In genomic region chr11:34056672-34057071, GRCh38 we compare ENCODE assay signal across 3 cellular contexts.
TF ChIP-seq lines count a peak whose summit lies in the region.

No MANE protein-coding gene starts in this region.

TF ChIP-seq in SK-N-SH, 30 proteins besides CTCF, POLR2A, EP300 and RAD21:
- TF ChIP-seq RCOR1 (IDR thresholded peaks at IDR 0.05; ENCODE audit: low read length), result no peak
- TF ChIP-seq FOSL2 (IDR thresholded peaks at IDR 0.05; ENCODE audit: borderline replicate concordance, low read depth), result no peak
- no peak for TF ChIP-seq POLR2AphosphoS5 (IDR thresholded peaks at IDR 0.05; ENCODE audit: low read depth, low read length)
- TF ChIP-seq MXI1 (IDR thresholded peaks at IDR 0.05; ENCODE audit: low read depth, low read length), result no peak
- TF ChIP-seq SMC3 (IDR thresholded peaks at IDR 0.05; ENCODE audit: low read depth, low read length), result no peak
- TF ChIP-seq JUND (IDR thresholded peaks at IDR 0.05), result no peak
- no peak for TF ChIP-seq GATA2 (CRISPR knock-in tag; IDR thresholded peaks at IDR 0.05)
- no peak for TF ChIP-seq IRF3 (IDR thresholded peaks at IDR 0.05; ENCODE audit: low read depth, low read length)

TF ChIP-seq in SK-N-SH treated with all-trans-retinoic acid at 6 μM for 48 hours, 23 proteins besides CTCF, POLR2A, EP300 and RAD21:
- TF ChIP-seq CREB5 (CRISPR knock-in tag; IDR thresholded peaks at IDR 0.05; ENCODE audit: low read depth), result no peak
- TF ChIP-seq TOX (CRISPR knock-in tag; IDR thresholded peaks at IDR 0.05; ENCODE audit: borderline replicate concordance), result no peak
- TF ChIP-seq OSR1 (CRISPR knock-in tag; IDR thresholded peaks at IDR 0.05), result no peak
- TF ChIP-seq ZFP3 (CRISPR knock-in tag; IDR thresholded peaks at IDR 0.05), result no peak
- TF ChIP-seq TCF4 (CRISPR knock-in tag; IDR thresholded peaks at IDR 0.05; ENCODE audit: borderline replicate concordance), result no peak
- no peak for TF ChIP-seq CSRNP3 (CRISPR knock-in tag; IDR thresholded peaks at IDR 0.05)
- no peak for TF ChIP-seq PPARA (CRISPR knock-in tag; IDR thresholded peaks at IDR 0.05; ENCODE audit: borderline replicate concordance)
- no peak for TF ChIP-seq ZNF565 (CRISPR knock-in tag; conservative IDR thresholded peaks at IDR 0.05; ENCODE audit: low read depth)
- no peak for TF ChIP-seq GLIS3 (CRISPR knock-in tag; IDR thresholded peaks at IDR 0.05)
- no peak for TF ChIP-seq RARB (CRISPR knock-in tag; IDR thresholded peaks at IDR 0.05)
- no peak for TF ChIP-seq ZFP30 (CRISPR knock-in tag; IDR thresholded peaks at IDR 0.05)
- TF ChIP-seq PATZ1 (CRISPR knock-in tag; IDR thresholded peaks at IDR 0.05; ENCODE audit: borderline replicate concordance), result no peak
- TF ChIP-seq ARNTL (CRISPR knock-in tag; IDR thresholded peaks at IDR 0.05; ENCODE audit: borderline replicate concordance, low read depth), result no peak
- no peak for TF ChIP-seq BACH2 (CRISPR knock-in tag; IDR thresholded peaks at IDR 0.05; ENCODE audit: borderline replicate concordance)
- no peak for TF ChIP-seq CSDC2 (CRISPR knock-in tag; IDR thresholded peaks at IDR 0.05)
- no peak for TF ChIP-seq ZNF8 (CRISPR knock-in tag; IDR thresholded peaks at IDR 0.05)
- TF ChIP-seq ZC3H10 (CRISPR knock-in tag; IDR thresholded peaks at IDR 0.05), result no peak
- no peak for TF ChIP-seq ZNF70 (CRISPR knock-in tag; IDR thresholded peaks at IDR 0.05)

TF ChIP-seq in H1, 55 proteins besides CTCF, POLR2A, EP300 and RAD21:
- TF ChIP-seq CBX8 (IDR thresholded peaks at IDR 0.05; ENCODE audit: borderline replicate concordance, low read depth, low read length) (no peak), TEAD4 (IDR thresholded peaks at IDR 0.05; ENCODE audit: low read depth, low read length) (no peak), CHD1 (IDR thresholded peaks at IDR 0.05; ENCODE audit: low read depth, low read length) (no peak), TAF7 (optimal IDR thresholded peaks at IDR 0.05; ENCODE audit: borderline replicate concordance, low read depth, low read length) (no peak), RBBP5 (IDR thresholded peaks at IDR 0.05; ENCODE audit: borderline replicate concordance, low read depth, low read length) (no peak), BACH1 (IDR thresholded peaks at IDR 0.05; ENCODE audit: low read length) (no peak), TCF12 (IDR thresholded peaks at IDR 0.05; ENCODE audit: low read depth, low read length) (no peak), SP4 (IDR thresholded peaks at IDR 0.05; ENCODE audit: low read length) (no peak), HDAC6 (IDR thresholded peaks at IDR 0.05; ENCODE audit: low read depth, low read length) (no peak), MAX (IDR thresholded peaks at IDR 0.05) (no peak), POLR2AphosphoS5 (IDR thresholded peaks at IDR 0.05; ENCODE audit: low read depth, low read length) (no peak), SIN3A (conservative IDR thresholded peaks at IDR 0.05 in 1 of 2, IDR thresholded peaks at IDR 0.05 in 1 of 2; ENCODE audit: low read depth in 1 of 2, low read length in 2 of 2) (no peak), SP2 (IDR thresholded peaks at IDR 0.05; ENCODE audit: low read length) (no peak), CHD7 (IDR thresholded peaks at IDR 0.05; ENCODE audit: insufficient replicate concordance, low read length) (no peak)
